ENCODE assay signal across 9 cellular contexts in the genomic region with DNA sequence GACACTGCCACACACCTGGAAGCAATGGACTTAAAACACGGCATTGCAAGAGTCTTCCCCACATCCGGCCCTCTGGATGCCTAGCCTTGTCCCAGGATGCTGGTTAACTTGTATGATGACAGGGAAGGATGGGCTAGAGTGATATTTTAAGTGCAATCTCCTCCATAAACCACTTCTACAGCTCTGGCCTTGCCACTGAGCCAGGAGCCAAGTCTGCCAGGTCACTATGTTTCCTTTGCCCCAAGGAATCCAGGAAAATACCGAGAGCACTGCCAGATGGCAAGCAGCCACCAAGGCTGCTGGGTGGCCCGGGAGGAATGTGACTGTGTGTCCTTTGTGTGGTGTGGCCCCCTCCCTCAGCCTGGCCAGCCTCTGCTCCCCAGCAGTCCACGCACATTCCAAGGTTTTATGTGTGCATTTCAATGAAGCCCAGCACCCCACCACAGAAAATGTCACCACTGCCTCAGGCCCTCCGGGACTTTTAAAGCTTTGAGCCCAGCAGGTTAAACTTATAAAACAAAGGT.
DNase-seq lines count a peak whose midpoint lies in the region; ATAC-seq and TF ChIP-seq lines count a peak whose summit lies in the region.
"Had no signal": no experiment of that assay in that cellular context is flagged by ENCODE, and none has a peak within 500 bp of the region (broad histone marks: within the 10 kb centered on the region; RNA-seq: fewer than 3 reads in every experiment).

No MANE protein-coding gene starts in this region.

- TF ChIP-seq CTCF in parathyroid adenoma (IDR thresholded peaks at IDR 0.05), result no peak

- H3K4me2 ChIP-seq in parathyroid adenoma (ENCODE audit: low read length), result peak overlapping the region; percentile 83

- H3K36me3 ChIP-seq in parathyroid adenoma (ENCODE audit: control insufficient read depth, insufficient read depth, low read length), result no peaks in the 10 kb centered on the region

- no peak overlapping the region for H3K9ac ChIP-seq in parathyroid adenoma

- intact Hi-C loops in left cardiac atrium (cut with DNase I), result no loop called here

- peak overlapping the region; percentile 35 for H3K4me3 ChIP-seq in parathyroid adenoma (ENCODE audit: low read depth, low read length)

- DNase-seq in DMS79 (lab: John Stamatoyannopoulos, UW) (peak; percentile 3), T1000 (lab: John Stamatoyannopoulos, UW) (peak; percentile 83), left cardiac atrium (peak; percentile 75), UCSD-AML1 (lab: John Stamatoyannopoulos, UW; ENCODE audit: unreplicated experiment) (no peak), NCI-H2171 treated with DMSO at 0.1 percent for 48 hours (lab: John Stamatoyannopoulos, UW) (no peak), NOMO-1 treated with DMSO at 0.1 percent for 48 hours (lab: John Stamatoyannopoulos, UW; ENCODE audit: unreplicated experiment) (no peak)
- DNase-seq: stimulated activated CD4-positive, alpha-beta T cell treated with anti-CD3 and anti-CD28 coated beads, Interleukin-4, amount 100 ng/mL, for 4 hours had no signal

- H3K9me3 ChIP-seq in parathyroid adenoma (ENCODE audit: control insufficient read depth, low read length), result no peaks in the 10 kb centered on the region

- peaks cover 11% of the 10 kb centered on the region for H3K79me2 ChIP-seq in parathyroid adenoma

- peak overlapping the region; percentile 94 for H3K27ac ChIP-seq in parathyroid adenoma

- ATAC-seq in left cardiac atrium (peak; percentile 88 to 90), HG02798 (IDR thresholded peaks at IDR 0.05; ENCODE audit: poor library complexity, unreplicated experiment) (no peak)

- H3K27me3 ChIP-seq in parathyroid adenoma (ENCODE audit: control insufficient read depth, insufficient read depth, low read length), result no peaks in the 10 kb centered on the region

- peaks cover 20% of the 10 kb centered on the region for H3K4me1 ChIP-seq in parathyroid adenoma

- no peak overlapping the region for H2AFZ ChIP-seq in parathyroid adenoma

Comparison
In these comparisons a context has a peak if more than half of its experiments do, and no peak if none do; other contexts are left out.
1. DNase-seq: peak in DMS79 (single experiment), T1000 (single experiment) and left cardiac atrium (single experiment); none in UCSD-AML1 (single experiment), NCI-H2171 treated with DMSO at 0.1 percent for 48 hours (single experiment) and NOMO-1 treated with DMSO at 0.1 percent for 48 hours (single experiment).